ENCODE assay signal across 13 cellular contexts in genomic region chr19:8481191-8481590, GRCh38. TPM values are rescaled to one million over a fixed set of nuclear protein-coding genes. Genes with fewer than 3 reads are reported as not detected.
DNase-seq lines count a peak whose midpoint lies in the region; ATAC-seq and TF ChIP-seq lines count a peak whose summit lies in the region.
"Had no signal": no experiment of that assay in that cellular context is flagged by ENCODE, and none has a peak within 500 bp of the region (broad histone marks: within the 10 kb centered on the region; RNA-seq: fewer than 3 reads in every experiment).

No MANE protein-coding gene starts in this region.

- DNase-seq in activated naive CD4-positive, alpha-beta T cell treated with Interleukin-2 at 50 U/mL for 16 hours, result no peak
- no peak for DNase-seq in activated naive CD8-positive, alpha-beta T cell treated with anti-CD3 and anti-CD28 coated beads, Interleukin-2, amount 10 ng/mL, durations not matched to agents 7 days and 5 days
- DNase-seq in left lung, result peak in 1 of 2 donors; percentile 81
- peak in 1 of 2 donors; percentile 62 for DNase-seq in suprapubic skin (ENCODE audit: low spot score in 2 of 2)
- no peak for DNase-seq in NCI-H1930 (lab: John Stamatoyannopoulos, UW)
- no peak for DNase-seq in NCI-H1092 treated with DMSO at 0.1 percent for 48 hours (lab: John Stamatoyannopoulos, UW)
- DNase-seq in globus pallidus (ENCODE audit: low spot score), result no peak
- DNase-seq: activated B cell treated with CpG ODN at 0.5 μM for 24 hours; foreskin fibroblast; NCI-H1694 treated with DMSO at 0.1 percent for 48 hours; NK-92 treated with Interleukin-12 subunit alpha and Interleukin-12 subunit beta, amount 100 ng/mL, for 24 hours had no signal

- peak overlapping the region; percentile 18 to 53 for H3K27ac ChIP-seq in left lung
- peak overlapping the region; percentile 50 for H3K27ac ChIP-seq in suprapubic skin

- H3K4me1 Mint-ChIP-seq in activated naive CD4-positive, alpha-beta T cell treated with anti-CD3 and anti-CD28 coated beads, Interleukin-2, amount 50 U/mL, for 24 hours, result peaks cover 61% of the 10 kb centered on the region
- H3K4me1 Mint-ChIP-seq in activated naive CD8-positive, alpha-beta T cell treated with anti-CD3 and anti-CD28 coated beads, Interleukin-2, amount 10 ng/mL, durations not matched to agents 7 days and 5 days, result peaks cover 47% of the 10 kb centered on the region

- H3K27ac Mint-ChIP-seq in activated naive CD4-positive, alpha-beta T cell treated with anti-CD3 and anti-CD28 coated beads, Interleukin-2, amount 50 U/mL, for 24 hours, result peak overlapping the region; percentile 43
- peak overlapping the region; percentile 69 for H3K27ac Mint-ChIP-seq in activated naive CD8-positive, alpha-beta T cell treated with anti-CD3 and anti-CD28 coated beads, Interleukin-2, amount 10 ng/mL, durations not matched to agents 7 days and 5 days
- H3K27ac Mint-ChIP-seq: activated B cell treated with CpG ODN at 0.5 μM for 24 hours; dendritic cell treated with granulocyte-macrophage colony-stimulating factor and Interleukin-4, amounts not matched to agents 40 ng/mL and 50 ng/mL, for 4 days had no signal

- H3K36me3 ChIP-seq in left lung (peaks cover 2 to 91% of the 10 kb centered on the region in 2 donors), suprapubic skin (peaks cover 50% of the 10 kb centered on the region)

- no peaks in the 10 kb centered on the region for H3K27me3 ChIP-seq in left lung
- H3K27me3 ChIP-seq in suprapubic skin, result no peaks in the 10 kb centered on the region

- no peaks in the 10 kb centered on the region for H3K27me3 Mint-ChIP-seq in activated naive CD4-positive, alpha-beta T cell treated with anti-CD3 and anti-CD28 coated beads, Interleukin-2, amount 50 U/mL, for 24 hours
- H3K27me3 Mint-ChIP-seq in activated naive CD8-positive, alpha-beta T cell treated with anti-CD3 and anti-CD28 coated beads, Interleukin-2, amount 10 ng/mL, durations not matched to agents 7 days and 5 days, result no peaks in the 10 kb centered on the region
- H3K27me3 Mint-ChIP-seq: activated B cell treated with CpG ODN at 0.5 μM for 24 hours; dendritic cell treated with granulocyte-macrophage colony-stimulating factor and Interleukin-4, amounts not matched to agents 40 ng/mL and 50 ng/mL, for 4 days had no signal

- 35% methylated on average over 6 of the region's 10 CpGs for WGBS in suprapubic skin

- H3K4me3 ChIP-seq in left lung (no peak overlapping the region), suprapubic skin (no peak overlapping the region)

- no peak for TF ChIP-seq POLR2A in suprapubic skin (IDR thresholded peaks at IDR 0.05)

- TF ChIP-seq CTCF in left lung (IDR thresholded peaks at IDR 0.05) (no peak), suprapubic skin (IDR thresholded peaks at IDR 0.05) (no peak)

- peaks cover 8% of the 10 kb centered on the region for H3K36me3 Mint-ChIP-seq in activated naive CD4-positive, alpha-beta T cell treated with anti-CD3 and anti-CD28 coated beads, Interleukin-2, amount 50 U/mL, for 24 hours
- peaks cover 42% of the 10 kb centered on the region for H3K36me3 Mint-ChIP-seq in activated naive CD8-positive, alpha-beta T cell treated with anti-CD3 and anti-CD28 coated beads, Interleukin-2, amount 10 ng/mL, durations not matched to agents 7 days and 5 days

- H3K9me3 ChIP-seq in left lung (no peaks in the 10 kb centered on the region), suprapubic skin (no peaks in the 10 kb centered on the region)

- H3K9me3 Mint-ChIP-seq in activated naive CD4-positive, alpha-beta T cell treated with anti-CD3 and anti-CD28 coated beads, Interleukin-2, amount 50 U/mL, for 24 hours, result no peaks in the 10 kb centered on the region
- no peaks in the 10 kb centered on the region for H3K9me3 Mint-ChIP-seq in activated naive CD8-positive, alpha-beta T cell treated with anti-CD3 and anti-CD28 coated beads, Interleukin-2, amount 10 ng/mL, durations not matched to agents 7 days and 5 days
- H3K9me3 Mint-ChIP-seq: activated B cell treated with CpG ODN at 0.5 μM for 24 hours; dendritic cell treated with granulocyte-macrophage colony-stimulating factor and Interleukin-4, amounts not matched to agents 40 ng/mL and 50 ng/mL, for 4 days had no signal

- intact Hi-C loops in left lung (cut with DNase I), result no loop called here

- POLR2A ChIA-PET in activated naive CD8-positive, alpha-beta T cell treated with anti-CD3 and anti-CD28 coated beads, Interleukin-2, amount 10 ng/mL, durations not matched to agents 7 days and 5 days (lab: Charles Lee), result interaction anchor here (0.7 to 1.8 kb wide), 4 partner anchors 12 to 95 kb away, joined by 3 to 4 read pairs (median 3); partner anchors contain the start of gene MARCHF2

- peaks cover 4 to 80% of the 10 kb centered on the region in 2 donors for H3K4me1 ChIP-seq in left lung
- peaks cover 43% of the 10 kb centered on the region for H3K4me1 ChIP-seq in suprapubic skin

- ATAC-seq in activated naive CD8-positive, alpha-beta T cell treated with anti-CD3 and anti-CD28 coated beads, Interleukin-2, amount 10 ng/mL, durations not matched to agents 7 days and 5 days (ENCODE audit: low read depth), result peak; percentile 15
- no peak for ATAC-seq in left lung

- H3K4me3 Mint-ChIP-seq in activated naive CD4-positive, alpha-beta T cell treated with anti-CD3 and anti-CD28 coated beads, Interleukin-2, amount 50 U/mL, for 24 hours, result peak overlapping the region; percentile 61
- peak overlapping the region; percentile 53 for H3K4me3 Mint-ChIP-seq in activated naive CD8-positive, alpha-beta T cell treated with anti-CD3 and anti-CD28 coated beads, Interleukin-2, amount 10 ng/mL, durations not matched to agents 7 days and 5 days
- H3K4me3 Mint-ChIP-seq: activated B cell treated with CpG ODN at 0.5 μM for 24 hours; dendritic cell treated with granulocyte-macrophage colony-stimulating factor and Interleukin-4, amounts not matched to agents 40 ng/mL and 50 ng/mL, for 4 days had no signal

- no peak for TF ChIP-seq EP300 in suprapubic skin (IDR thresholded peaks at IDR 0.05)

RNA-seq across cellular contexts. Expression of gene PRAM1, which starts 21.2 kb away (rescaled TPM):
- 1 to 10 TPM; 2.3 to 2.5 TPM for total RNA-seq in activated naive CD8-positive, alpha-beta T cell treated with anti-CD3 and anti-CD28 coated beads, Interleukin-2, amount 10 ng/mL, durations not matched to agents 7 days and 5 days
- total RNA-seq in left lung (10 to 100 TPM; 10.7 to 26.8 TPM), suprapubic skin (1 to 10 TPM in 1 of 4 donors, under 1 TPM in 2, not detected in 1; 0.25 to 2.3 (median 0.34) TPM)

RNA-seq across cellular contexts. Expression of gene ZNF414, which starts 32.8 kb away (rescaled TPM):
- total RNA-seq in activated naive CD8-positive, alpha-beta T cell treated with anti-CD3 and anti-CD28 coated beads, Interleukin-2, amount 10 ng/mL, durations not matched to agents 7 days and 5 days, result 10 to 100 TPM; 38.2 to 40.5 TPM
- total RNA-seq in left lung (10 to 100 TPM; 15.4 to 19.2 TPM), suprapubic skin (10 to 100 TPM; 10.4 to 43.7 (median 18.0) TPM)

RNA-seq across cellular contexts. Expression of gene HNRNPM, which starts 36.4 kb away (rescaled TPM):
- 100 to 1,000 TPM; 188 to 198 TPM for total RNA-seq in activated naive CD8-positive, alpha-beta T cell treated with anti-CD3 and anti-CD28 coated beads, Interleukin-2, amount 10 ng/mL, durations not matched to agents 7 days and 5 days
- 100 to 1,000 TPM; 121 to 163 TPM for total RNA-seq in left lung
- total RNA-seq in suprapubic skin, result 100 to 1,000 TPM in 3 of 4 donors, 10 to 100 TPM in 1; 85.5 to 128 (median 121) TPM
